8 cellular contexts compared by ENCODE assay signal in the genomic region with DNA sequence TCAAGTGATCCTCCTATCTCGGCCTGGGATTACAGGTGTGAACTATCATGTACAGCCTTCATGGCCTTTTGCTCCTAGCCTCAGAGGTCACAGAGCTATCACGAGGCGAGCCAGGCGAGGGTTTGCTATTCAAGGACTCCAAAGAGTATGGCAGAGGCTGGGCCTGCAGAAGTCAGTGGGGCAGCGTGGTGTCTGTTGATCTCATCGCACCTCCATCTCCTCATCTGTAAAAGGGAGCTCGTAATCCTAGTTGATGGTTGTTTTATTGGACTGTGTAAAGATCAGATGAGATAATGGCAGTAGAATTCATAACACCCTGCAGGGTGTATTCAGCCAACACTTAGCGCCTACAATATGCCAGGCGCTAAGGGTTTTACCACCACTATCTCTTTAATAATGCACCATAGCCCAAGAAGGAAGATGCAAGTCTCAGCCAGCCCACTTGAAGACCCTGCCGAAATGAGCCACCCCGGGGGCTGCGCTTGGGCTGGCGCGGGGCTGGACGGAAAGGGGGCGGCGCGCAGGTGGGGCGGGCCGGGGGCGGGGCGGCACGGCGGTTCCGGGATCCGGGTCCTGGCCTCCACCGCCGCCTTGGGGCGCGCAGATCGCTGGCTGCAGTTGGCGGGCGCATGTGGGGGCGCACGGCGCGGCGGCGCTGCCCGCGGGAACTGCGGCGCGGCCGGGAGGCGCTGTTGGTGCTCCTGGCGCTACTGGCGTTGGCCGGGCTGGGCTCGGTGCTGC. TPM values are rescaled to one million over a fixed set of nuclear protein-coding genes. Genes with fewer than 3 reads are reported as not detected.
A peak's percentile ranks its signal among the peaks of the same experiment; 100 is the strongest.
DNase-seq lines count a peak whose midpoint lies in the region; ATAC-seq and TF ChIP-seq lines count a peak whose summit lies in the region.

A gene with protein sequence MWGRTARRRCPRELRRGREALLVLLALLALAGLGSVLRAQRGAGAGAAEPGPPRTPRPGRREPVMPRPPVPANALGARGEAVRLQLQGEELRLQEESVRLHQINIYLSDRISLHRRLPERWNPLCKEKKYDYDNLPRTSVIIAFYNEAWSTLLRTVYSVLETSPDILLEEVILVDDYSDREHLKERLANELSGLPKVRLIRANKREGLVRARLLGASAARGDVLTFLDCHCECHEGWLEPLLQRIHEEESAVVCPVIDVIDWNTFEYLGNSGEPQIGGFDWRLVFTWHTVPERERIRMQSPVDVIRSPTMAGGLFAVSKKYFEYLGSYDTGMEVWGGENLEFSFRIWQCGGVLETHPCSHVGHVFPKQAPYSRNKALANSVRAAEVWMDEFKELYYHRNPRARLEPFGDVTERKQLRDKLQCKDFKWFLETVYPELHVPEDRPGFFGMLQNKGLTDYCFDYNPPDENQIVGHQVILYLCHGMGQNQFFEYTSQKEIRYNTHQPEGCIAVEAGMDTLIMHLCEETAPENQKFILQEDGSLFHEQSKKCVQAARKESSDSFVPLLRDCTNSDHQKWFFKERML (plus strand): TSS at position 601 of the 741 bp plus-strand sequence. CDS start 29 bp downstream, at position 630.

- WGBS in iPS DF 6.9 (ENCODE audit: insufficient coverage, insufficient read length), result no CpG with 5 or more reads among the region's 50 CpGs

- peaks cover 2% of the 10 kb centered on the region for H3K36me3 Mint-ChIP-seq in activated naive CD8-positive, alpha-beta T cell treated with anti-CD3 and anti-CD28 coated beads, Interleukin-2, amount 50 U/mL, for 24 hours (ENCODE audit: low read depth)

- H3K9me3 Mint-ChIP-seq in activated naive CD8-positive, alpha-beta T cell treated with anti-CD3 and anti-CD28 coated beads, Interleukin-2, amount 50 U/mL, for 24 hours, result no peaks in the 10 kb centered on the region

- peak within 1 kb of the TSS in 1 of 3 donors; percentile 62 for H3K9ac ChIP-seq in skeletal muscle tissue (ENCODE audit: low read depth in 1 of 3, low read length in 3 of 3)

- H3K4me3 ChIP-seq in RWPE2 (ENCODE audit: severe bottlenecking), result peak within 1 kb of the TSS; percentile 36
- H3K4me3 ChIP-seq in iPS DF 6.9 (ENCODE audit: low read length), result peak within 1 kb of the TSS; percentile 78
- peak within 1 kb of the TSS; percentile 56 to 73 (median 63) for H3K4me3 ChIP-seq in skeletal muscle tissue (ENCODE audit: low read length in 3 of 3)

- no peaks in the 10 kb centered on the region for H3K9me3 ChIP-seq in RWPE2 (ENCODE audit: severe bottlenecking)
- H3K9me3 ChIP-seq in iPS DF 6.9 (ENCODE audit: control insufficient read depth, insufficient read depth, low read length), result no peaks in the 10 kb centered on the region
- H3K9me3 ChIP-seq in skeletal muscle tissue (ENCODE audit: control insufficient read depth in 3 of 3, low read length in 3 of 3), result no peaks in the 10 kb centered on the region

- no peak for TF ChIP-seq CTCF in RWPE2 (IDR thresholded peaks at IDR 0.05; ENCODE audit: poor library complexity, severe bottlenecking)

- no peaks in the 10 kb centered on the region for H3K36me3 ChIP-seq in RWPE2 (ENCODE audit: low read depth)
- no peaks in the 10 kb centered on the region for H3K36me3 ChIP-seq in iPS DF 6.9 (ENCODE audit: control insufficient read depth, insufficient read depth, low read length)
- H3K36me3 ChIP-seq in skeletal muscle tissue (ENCODE audit: control insufficient read depth in 3 of 3, insufficient read depth in 3 of 3, low read length in 3 of 3), result no peaks in the 10 kb centered on the region

- peaks cover 31% of the 10 kb centered on the region for H3K4me1 Mint-ChIP-seq in activated naive CD8-positive, alpha-beta T cell treated with anti-CD3 and anti-CD28 coated beads, Interleukin-2, amount 50 U/mL, for 24 hours

- no peak within 1 kb of the TSS for H3K27ac ChIP-seq in RWPE2 (ENCODE audit: poor library complexity, severe bottlenecking)
- H3K27ac ChIP-seq in iPS DF 6.9 (ENCODE audit: low read length), result no peak within 1 kb of the TSS
- no peak within 1 kb of the TSS for H3K27ac ChIP-seq in skeletal muscle tissue (ENCODE audit: low read depth, low read length)

- DNase-seq in COR-L47 (lab: John Stamatoyannopoulos, UW) (peak; percentile 22), RWPE2 (ENCODE audit: low spot score) (no peak), iPS DF 6.9 (ENCODE audit: low read depth, low spot score) (no peak), NK-92 (lab: John Stamatoyannopoulos, UW; ENCODE audit: unreplicated experiment) (no peak), UCSD-AML1 (lab: John Stamatoyannopoulos, UW; ENCODE audit: unreplicated experiment) (no peak)
- peak; percentile 67 for DNase-seq in activated naive CD8-positive, alpha-beta T cell treated with anti-CD3 and anti-CD28 coated beads, Interleukin-2, amount 50 U/mL, for 24 hours

- peaks cover 15% of the 10 kb centered on the region for H3K4me1 ChIP-seq in RWPE2 (ENCODE audit: insufficient read depth, poor library complexity, severe bottlenecking)
- peaks cover 9% of the 10 kb centered on the region for H3K4me1 ChIP-seq in iPS DF 6.9 (ENCODE audit: control insufficient read depth, insufficient read depth, low read length)
- peaks cover 10 to 16% (median 10%) of the 10 kb centered on the region in 3 donors for H3K4me1 ChIP-seq in skeletal muscle tissue (ENCODE audit: control insufficient read depth in 3 of 3, insufficient read depth in 3 of 3, low read length in 3 of 3)

- peak; percentile 46 for ATAC-seq in HG02571 (IDR thresholded peaks at IDR 0.05; ENCODE audit: unreplicated experiment)
- ATAC-seq in RWPE2 (ENCODE audit: low read depth), result no peak
- peak; percentile 64 for ATAC-seq in activated naive CD8-positive, alpha-beta T cell treated with anti-CD3 and anti-CD28 coated beads, Interleukin-2, amount 50 U/mL, for 24 hours

- peak within 1 kb of the TSS; percentile 82 for H3K4me3 Mint-ChIP-seq in activated naive CD8-positive, alpha-beta T cell treated with anti-CD3 and anti-CD28 coated beads, Interleukin-2, amount 50 U/mL, for 24 hours

- peak within 1 kb of the TSS; percentile 35 for H3K27ac Mint-ChIP-seq in activated naive CD8-positive, alpha-beta T cell treated with anti-CD3 and anti-CD28 coated beads, Interleukin-2, amount 50 U/mL, for 24 hours

- H3K27me3 ChIP-seq in RWPE2 (ENCODE audit: insufficient read depth, poor library complexity, severe bottlenecking), result no peaks in the 10 kb centered on the region
- no peaks in the 10 kb centered on the region for H3K27me3 ChIP-seq in iPS DF 6.9 (ENCODE audit: control insufficient read depth, insufficient read depth, low read length)
- peaks cover 9 to 23% (median 18%) of the 10 kb centered on the region in 3 donors for H3K27me3 ChIP-seq in skeletal muscle tissue (ENCODE audit: control insufficient read depth in 3 of 3, insufficient read depth in 3 of 3, low read length in 3 of 3)

- H3K27me3 Mint-ChIP-seq in activated naive CD8-positive, alpha-beta T cell treated with anti-CD3 and anti-CD28 coated beads, Interleukin-2, amount 50 U/mL, for 24 hours, result peaks cover 2% of the 10 kb centered on the region

RNA-seq across cellular contexts. Expression of the gene that starts here (rescaled TPM):
- 1.6 TPM for total RNA-seq in skeletal muscle tissue

Comparison
In these comparisons a context has a peak if more than half of its experiments do, and no peak if none do; other contexts are left out.
1. DNase-seq: peak in COR-L47 (single experiment) and activated naive CD8-positive, alpha-beta T cell treated with anti-CD3 and anti-CD28 coated beads, Interleukin-2, amount 50 U/mL, for 24 hours (single experiment); none in RWPE2 (single experiment), iPS DF 6.9 (single experiment), NK-92 (single experiment) and UCSD-AML1 (single experiment).
2. Peak in every context shown above with its lines, with median percentiles within 50 percentile points of each other: H3K4me3 ChIP-seq.